In the genomic region with DNA sequence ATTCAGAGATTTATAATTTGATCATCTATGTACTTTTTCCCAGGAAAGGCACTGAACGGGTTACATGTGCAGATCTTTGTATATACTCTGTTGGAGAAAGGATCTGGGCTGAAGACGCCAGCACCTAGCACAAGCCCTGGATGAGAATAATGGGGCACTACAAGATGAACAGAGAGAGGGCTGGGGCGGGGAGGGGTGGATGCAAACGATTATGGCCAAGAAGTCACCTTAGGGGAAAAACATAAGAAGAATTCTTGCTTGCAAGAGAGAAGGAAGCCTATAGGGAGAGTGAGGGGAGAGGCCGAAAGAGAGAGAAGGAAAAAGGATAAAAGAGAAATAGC, we compare ENCODE assay signal across 9 cellular contexts. TPM values are rescaled to one million over a fixed set of nuclear protein-coding genes. Genes with fewer than 3 reads are reported as not detected.
DNase-seq lines count a peak whose midpoint lies in the region; ATAC-seq, FAIRE-seq and TF ChIP-seq lines count a peak whose summit lies in the region.
"Had no signal": no experiment of that assay in that cellular context is flagged by ENCODE, and none has a peak within 500 bp of the region (broad histone marks: within the 10 kb centered on the region; RNA-seq: fewer than 3 reads in every experiment).

No MANE protein-coding gene starts in this region.

- FAIRE-seq in GM12892 (lab: Jason Lieb, UNC) = no peak

- no TSS peak for BruUV-seq in HCT116 (replicated peaks; lab: Mats Ljungman, UMichigan)

- H3K36me3 ChIP-seq in HCT116 (ENCODE audit: control insufficient read depth in 1 of 2, insufficient read depth in 2 of 2, low read length in 2 of 2) (no peaks in the 10 kb centered on the region), left ventricle myocardium inferior (no peaks in the 10 kb centered on the region)

- CTCF ChIA-PET in HCT116 (lab: Charles Lee) = no interaction called here
- CTCF ChIA-PET in activated CD4-positive, alpha-beta memory T cell treated with anti-CD3 and anti-CD28 coated beads, Interleukin-2, amount 10 ng/mL, durations not matched to agents 7 days and 5 days (lab: Charles Lee) = interaction anchor here (1.8 kb wide), 1 partner anchor 177 kb away, joined by 8 read pairs; no protein-coding TSS in a partner anchor

- peak overlapping the region; percentile 91 for H3K27ac Mint-ChIP-seq in activated CD4-positive, alpha-beta memory T cell treated with anti-CD3 and anti-CD28 coated beads, Interleukin-2, amount 10 ng/mL, durations not matched to agents 7 days and 5 days

- TF ChIP-seq RAD21 in HCT116 (IDR thresholded peaks at IDR 0.05; ENCODE audit: low read depth) = no peak

- H3K9ac ChIP-seq in HCT116 (ENCODE audit: low read length) = peak overlapping the region; percentile 46

- H3K27ac ChIP-seq in HCT116 (ENCODE audit: low read depth, low read length) (no peak overlapping the region), left ventricle myocardium inferior (replicated peaks) (peak overlapping the region; percentile 71)

- TF ChIP-seq POLR2A in HCT116 (IDR thresholded peaks at IDR 0.05; ENCODE audit: borderline replicate concordance, extremely low read depth, insufficient read depth, insufficient read length) (no peak), GM12892 (IDR thresholded peaks at IDR 0.05; ENCODE audit: low read depth, low read length) (no peak)

- no peaks in the 10 kb centered on the region for H4K20me1 ChIP-seq in HCT116 (ENCODE audit: insufficient read depth)

- DNase-seq in HCT116 (ENCODE audit: low read depth, low spot score) (no peak), left ventricle myocardium inferior (no peak), cerebellum (ENCODE audit: low spot score) (no peak), retina (no peak), GM12892 (ENCODE audit: insufficient read length) (no peak)
- no peak for DNase-seq in activated CD4-positive, alpha-beta memory T cell treated with anti-CD3 and anti-CD28 coated beads, Interleukin-2, amount 10 ng/mL, durations not matched to agents 7 days and 5 days
- peak; percentile 21 for DNase-seq in stimulated activated CD8-positive, alpha-beta memory T cell treated with anti-CD3 and anti-CD28 coated beads, Interleukin-4, amount 100 ng/mL, for 48 hours

- no peak for TF ChIP-seq CTCF in HCT116 (IDR thresholded peaks at IDR 0.05 in 2 of 3, conservative IDR thresholded peaks at IDR 0.05 in 1 of 3; ENCODE audit: borderline replicate concordance in 1 of 3, insufficient read depth in 1 of 3, low read depth in 2 of 3, low read length in 2 of 3)
- no peak for TF ChIP-seq CTCF in left ventricle myocardium inferior (IDR thresholded peaks at IDR 0.05; ENCODE audit: borderline replicate concordance)

- peaks cover 28% of the 10 kb centered on the region for H3K4me1 Mint-ChIP-seq in activated CD4-positive, alpha-beta memory T cell treated with anti-CD3 and anti-CD28 coated beads, Interleukin-2, amount 10 ng/mL, durations not matched to agents 7 days and 5 days

- H3K36me3 Mint-ChIP-seq in activated CD4-positive, alpha-beta memory T cell treated with anti-CD3 and anti-CD28 coated beads, Interleukin-2, amount 10 ng/mL, durations not matched to agents 7 days and 5 days (ENCODE audit: low read depth) = no peaks in the 10 kb centered on the region

- POLR2A ChIA-PET in HCT116 (lab: Charles Lee) = no interaction called here
- POLR2A ChIA-PET in activated CD4-positive, alpha-beta memory T cell treated with anti-CD3 and anti-CD28 coated beads, Interleukin-2, amount 10 ng/mL, durations not matched to agents 7 days and 5 days (lab: Charles Lee) = interaction anchor here (1.1 to 4.5 kb wide), 5 partner anchors 13 to 1096 kb away, joined by 3 to 98 read pairs (median 16); no protein-coding TSS in a partner anchor

- H3K27me3 Mint-ChIP-seq in activated CD4-positive, alpha-beta memory T cell treated with anti-CD3 and anti-CD28 coated beads, Interleukin-2, amount 10 ng/mL, durations not matched to agents 7 days and 5 days = peaks cover 14% of the 10 kb centered on the region

- RAD21 ChIA-PET in HCT116 (lab: Charles Lee; ENCODE audit: low non-redundant PET in 1 of 2, low total read pairs in 2 of 2, uncharacterized antibody in 2 of 2, unreplicated experiment in 2 of 2) = no interaction called here

- no peaks in the 10 kb centered on the region for H3K9me3 Mint-ChIP-seq in activated CD4-positive, alpha-beta memory T cell treated with anti-CD3 and anti-CD28 coated beads, Interleukin-2, amount 10 ng/mL, durations not matched to agents 7 days and 5 days

- peak overlapping the region; percentile 42 to 60 for H3K4me3 ChIP-seq in HCT116 (replicated peaks in 1 of 2; ENCODE audit: low read depth in 1 of 2, low read length in 2 of 2)
- peak overlapping the region; percentile 86 for H3K4me3 ChIP-seq in left ventricle myocardium inferior

- H3K4me2 ChIP-seq in HCT116 (ENCODE audit: low read length) = peak overlapping the region; percentile 82

- H3K79me2 ChIP-seq in HCT116 (ENCODE audit: insufficient read depth, low read length) = no peaks in the 10 kb centered on the region

- H3K4me1 ChIP-seq in HCT116 (ENCODE audit: control insufficient read depth in 1 of 2, insufficient read depth in 2 of 2, low read length in 2 of 2) (peaks cover 14 to 16% of the 10 kb centered on the region in 2 experiments; a peak in 3 of 4 replicates), left ventricle myocardium inferior (peaks cover 24% of the 10 kb centered on the region)

- H2AFZ ChIP-seq in HCT116 (ENCODE audit: low read depth, low read length, poor library complexity, severe bottlenecking) = peak overlapping the region; percentile 85

- intact Hi-C loops in HCT116 (cut with micrococcal nuclease) = no loop called here
- intact Hi-C loops in left ventricle myocardium inferior (cut with micrococcal nuclease) = loop anchor here (5.0 kb wide), 1 partner anchor 177 kb away; no protein-coding TSS in a partner anchor

- ATAC-seq in HCT116 (no peak), GM18520 (IDR thresholded peaks at IDR 0.05; ENCODE audit: unreplicated experiment) (no peak)

- peak overlapping the region; percentile 97 for H3K4me3 Mint-ChIP-seq in activated CD4-positive, alpha-beta memory T cell treated with anti-CD3 and anti-CD28 coated beads, Interleukin-2, amount 10 ng/mL, durations not matched to agents 7 days and 5 days

- H3K27me3 ChIP-seq in HCT116 (ENCODE audit: insufficient read depth, low read length) = no peaks in the 10 kb centered on the region
- H3K27me3 ChIP-seq in left ventricle myocardium inferior (ENCODE audit: low read depth) = peaks cover 6% of the 10 kb centered on the region

- H3K9me2 ChIP-seq in HCT116 (ENCODE audit: insufficient read depth) = no peaks in the 10 kb centered on the region

- H3K9me3 ChIP-seq in HCT116 (ENCODE audit: control insufficient read depth in 1 of 2, insufficient read depth in 1 of 2, low read depth in 1 of 2, low read length in 2 of 2) (no peaks in the 10 kb centered on the region), left ventricle myocardium inferior (replicated peaks) (no peaks in the 10 kb centered on the region)

TF ChIP-seq in HCT116, 20 proteins besides CTCF, POLR2A, EP300 and RAD21:
- TF ChIP-seq TCF7L2 (IDR thresholded peaks at IDR 0.05; ENCODE audit: borderline replicate concordance, extremely low read depth, insufficient read depth, insufficient read length) (no peak), ZNF274 (IDR thresholded peaks at IDR 0.05; ENCODE audit: low read depth, low read length) (no peak), EZH2 (IDR thresholded peaks at IDR 0.05) (no peak), CEBPB (IDR thresholded peaks at IDR 0.05; ENCODE audit: low read depth) (no peak), CBX3 (IDR thresholded peaks at IDR 0.05; ENCODE audit: low read depth) (no peak), EGR1 (IDR thresholded peaks at IDR 0.05; ENCODE audit: low read depth) (no peak), SP1 (IDR thresholded peaks at IDR 0.05; ENCODE audit: low read depth) (no peak), POLR2AphosphoS5 (IDR thresholded peaks at IDR 0.05; ENCODE audit: low read depth, low read length) (no peak), JUND (IDR thresholded peaks at IDR 0.05) (no peak), SRF (IDR thresholded peaks at IDR 0.05; ENCODE audit: low read depth) (no peak)
- TF ChIP-seq, protein P1, sequence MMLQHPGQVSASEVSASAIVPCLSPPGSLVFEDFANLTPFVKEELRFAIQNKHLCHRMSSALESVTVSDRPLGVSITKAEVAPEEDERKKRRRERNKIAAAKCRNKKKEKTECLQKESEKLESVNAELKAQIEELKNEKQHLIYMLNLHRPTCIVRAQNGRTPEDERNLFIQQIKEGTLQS (IDR thresholded peaks at IDR 0.05) = no peak
- TF ChIP-seq, protein P2, sequence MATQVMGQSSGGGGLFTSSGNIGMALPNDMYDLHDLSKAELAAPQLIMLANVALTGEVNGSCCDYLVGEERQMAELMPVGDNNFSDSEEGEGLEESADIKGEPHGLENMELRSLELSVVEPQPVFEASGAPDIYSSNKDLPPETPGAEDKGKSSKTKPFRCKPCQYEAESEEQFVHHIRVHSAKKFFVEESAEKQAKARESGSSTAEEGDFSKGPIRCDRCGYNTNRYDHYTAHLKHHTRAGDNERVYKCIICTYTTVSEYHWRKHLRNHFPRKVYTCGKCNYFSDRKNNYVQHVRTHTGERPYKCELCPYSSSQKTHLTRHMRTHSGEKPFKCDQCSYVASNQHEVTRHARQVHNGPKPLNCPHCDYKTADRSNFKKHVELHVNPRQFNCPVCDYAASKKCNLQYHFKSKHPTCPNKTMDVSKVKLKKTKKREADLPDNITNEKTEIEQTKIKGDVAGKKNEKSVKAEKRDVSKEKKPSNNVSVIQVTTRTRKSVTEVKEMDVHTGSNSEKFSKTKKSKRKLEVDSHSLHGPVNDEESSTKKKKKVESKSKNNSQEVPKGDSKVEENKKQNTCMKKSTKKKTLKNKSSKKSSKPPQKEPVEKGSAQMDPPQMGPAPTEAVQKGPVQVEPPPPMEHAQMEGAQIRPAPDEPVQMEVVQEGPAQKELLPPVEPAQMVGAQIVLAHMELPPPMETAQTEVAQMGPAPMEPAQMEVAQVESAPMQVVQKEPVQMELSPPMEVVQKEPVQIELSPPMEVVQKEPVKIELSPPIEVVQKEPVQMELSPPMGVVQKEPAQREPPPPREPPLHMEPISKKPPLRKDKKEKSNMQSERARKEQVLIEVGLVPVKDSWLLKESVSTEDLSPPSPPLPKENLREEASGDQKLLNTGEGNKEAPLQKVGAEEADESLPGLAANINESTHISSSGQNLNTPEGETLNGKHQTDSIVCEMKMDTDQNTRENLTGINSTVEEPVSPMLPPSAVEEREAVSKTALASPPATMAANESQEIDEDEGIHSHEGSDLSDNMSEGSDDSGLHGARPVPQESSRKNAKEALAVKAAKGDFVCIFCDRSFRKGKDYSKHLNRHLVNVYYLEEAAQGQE (IDR thresholded peaks at IDR 0.05; ENCODE audit: low read depth) = no peak

RNA-seq across cellular contexts. Expression of a gene that starts 2.9 kb away (rescaled TPM):
- total RNA-seq in HCT116 (2021; ENCODE audit: unreplicated experiment) (not detected), left ventricle myocardium inferior (not detected), cerebellum (not detected)
- not detected in 2 replicates for polyA plus RNA-seq in HCT116 (2012)
- total RNA-seq in activated CD4-positive, alpha-beta memory T cell treated with anti-CD3 and anti-CD28 coated beads, Interleukin-2, amount 10 ng/mL, durations not matched to agents 7 days and 5 days = not detected
- polyA plus RNA-seq in GM12892 (2012; ENCODE audit: missing spikeins) = not detected
- total RNA-seq: lung microvascular endothelial cell had no signal
